6 cellular contexts compared by ENCODE assay signal in genomic region chr7:102490529-102491075, GRCh38. TPM values are rescaled to one million over a fixed set of nuclear protein-coding genes. Genes with fewer than 3 reads are reported as not detected.
DNase-seq lines count a peak whose midpoint lies in the region; ATAC-seq and TF ChIP-seq lines count a peak whose summit lies in the region.
"Not testable (repeated sequence)": the region's sequence is repeated elsewhere in the genome, so short reads cannot be mapped to it uniquely, and the experiment has no call there.

No MANE protein-coding gene starts in this region.

- not testable (repeated sequence) for TF ChIP-seq CTCF in ascending aorta (IDR thresholded peaks at IDR 0.05); suprapubic skin (IDR thresholded peaks at IDR 0.05)

- intact Hi-C loops in ascending aorta (cut with DNase I): not testable (repeated sequence)

- H3K4me3 ChIP-seq in ascending aorta, suprapubic skin: not testable (repeated sequence)

- not testable (repeated sequence) for H3K27ac ChIP-seq in ascending aorta, suprapubic skin

- ATAC-seq in GM19438 (IDR thresholded peaks at IDR 0.05; ENCODE audit: low read depth, unreplicated experiment): peak; percentile 45
- peak; percentile 34 for ATAC-seq in HG03060 (IDR thresholded peaks at IDR 0.05; ENCODE audit: low read depth, unreplicated experiment)
- peak; percentile 47 to 59 for ATAC-seq in activated CD4-positive, CD25-positive, alpha-beta regulatory T cell treated with anti-CD3 and anti-CD28 coated beads, Interleukin-2, amount 50 U/mL, for 24 hours

- TF ChIP-seq EP300 in suprapubic skin (IDR thresholded peaks at IDR 0.05): not testable (repeated sequence)

- DNase-seq in ascending aorta (ENCODE audit: low spot score in 2 of 2): peak; percentile 5 to 59
- peak; percentile 77 for DNase-seq in mucosa of gallbladder (ENCODE audit: low spot score)
- DNase-seq in suprapubic skin (ENCODE audit: low spot score in 2 of 2): peak; percentile 65 to 70

- H3K36me3 ChIP-seq in ascending aorta, suprapubic skin: not testable (repeated sequence)

- not testable (repeated sequence) for TF ChIP-seq POLR2A in suprapubic skin (IDR thresholded peaks at IDR 0.05)

- no CpG with 5 or more reads among the region's 12 CpGs for WGBS in suprapubic skin

- not testable (repeated sequence) for H3K4me1 ChIP-seq in ascending aorta, suprapubic skin

- H3K27me3 ChIP-seq in ascending aorta, suprapubic skin: not testable (repeated sequence)

- not testable (repeated sequence) for H3K9me3 ChIP-seq in ascending aorta, suprapubic skin

RNA-seq across cellular contexts. Expression of gene POLR2J, which starts 11.9 kb away (rescaled TPM):
- total RNA-seq in ascending aorta: 40.8 TPM
- 43.6 TPM for total RNA-seq in mucosa of gallbladder
- 10 to 100 TPM in 3 of 4 donors, 1 to 10 TPM in 1; 9.5 to 29.0 (median 19.3) TPM for total RNA-seq in suprapubic skin

RNA-seq across cellular contexts. Expression of gene LRWD1, which starts 25.8 kb away (rescaled TPM):
- 24.4 TPM for total RNA-seq in ascending aorta
- total RNA-seq in mucosa of gallbladder: 18.2 TPM
- total RNA-seq in suprapubic skin: 10 to 100 TPM in 3 of 4 donors, 1 to 10 TPM in 1; 9.8 to 19.2 (median 16.4) TPM

RNA-seq across cellular contexts. Expression of gene ALKBH4, which starts 25.9 kb away (rescaled TPM):
- total RNA-seq in ascending aorta: 26.4 TPM
- total RNA-seq in mucosa of gallbladder: 13.2 TPM
- total RNA-seq in suprapubic skin: 10 to 100 TPM; 17.9 to 41.1 (median 26.7) TPM

RNA-seq across cellular contexts. Expression of gene RASA4B, which starts 27.0 kb away (rescaled TPM):
- total RNA-seq in ascending aorta (143 TPM), mucosa of gallbladder (24.7 TPM), suprapubic skin (10 to 100 TPM; 26.5 to 30.7 (median 28.4) TPM)

RNA-seq across cellular contexts. Expression of gene UPK3BL2, which starts 52.9 kb away (rescaled TPM):
- total RNA-seq in ascending aorta (43.5 TPM), mucosa of gallbladder (20.3 TPM), suprapubic skin (10 to 100 TPM in 2 of 4 donors, 1 to 10 TPM in 2; 7.8 to 24.4 (median 11.5) TPM)
